ENCODE assay signal across 8 cellular contexts in the genomic region with DNA sequence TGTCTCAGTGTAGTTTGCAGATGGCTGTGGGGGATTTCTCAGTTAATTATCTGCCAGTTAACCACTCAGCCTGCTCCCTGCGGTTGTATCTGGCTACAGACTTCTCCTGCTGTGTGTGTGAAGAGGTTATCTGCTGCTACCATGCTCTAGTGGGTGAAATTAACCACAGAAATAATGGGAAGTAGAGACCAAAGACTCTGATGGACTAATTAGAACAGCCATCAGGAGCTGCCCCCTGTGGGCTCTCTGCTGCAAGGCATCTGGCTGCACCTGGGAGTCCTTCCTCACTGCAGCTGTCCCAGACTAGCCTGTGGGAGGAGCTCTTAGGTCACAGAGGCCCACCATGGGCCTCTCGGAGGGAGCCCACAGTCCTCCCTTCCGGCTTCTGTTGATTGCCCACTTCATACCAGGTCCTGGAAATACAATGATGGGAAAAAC.
DNase-seq lines count a peak whose midpoint lies in the region; ATAC-seq and TF ChIP-seq lines count a peak whose summit lies in the region.

No MANE protein-coding gene starts in this region.

- no peak overlapping the region for H3K23ac ChIP-seq in mesendoderm (ENCODE audit: low read length)

- no peak for ATAC-seq in natural killer cell

- intact Hi-C loops in natural killer cell (cut with micrococcal nuclease): no loop called here
- intact Hi-C loops in esophagus squamous epithelium (cut with DNase I): no loop called here

- H3K4me1 ChIP-seq in mesendoderm (ENCODE audit: control insufficient read depth, low read depth, low read length): peaks cover 4% of the 10 kb centered on the region
- H3K4me1 ChIP-seq in MM.1S (ENCODE audit: low read length): no peaks in the 10 kb centered on the region
- peaks cover 0 to 3% (median 0%) of the 10 kb centered on the region in 3 donors for H3K4me1 ChIP-seq in esophagus squamous epithelium

- no CpG with 5 or more reads among the region's 3 CpGs for WGBS in mesendoderm (ENCODE audit: extremely low coverage, insufficient coverage, low lambda C conversion rate)
- 83 to 85% methylated on average over 1 to 2 of the region's 3 CpGs for WGBS in esophagus squamous epithelium, 2 donors

- H4K20me1 ChIP-seq in SU-DHL-6 (ENCODE audit: low read depth, low read length) (no peaks in the 10 kb centered on the region), MM.1S (ENCODE audit: insufficient read depth, low read length) (no peaks in the 10 kb centered on the region)

- no peak overlapping the region for H3K27ac Mint-ChIP-seq in natural killer cell

- H3K4me1 Mint-ChIP-seq in natural killer cell: peaks cover 5 to 10% of the 10 kb centered on the region in 2 donors

- no peak for TF ChIP-seq POLR2A in esophagus squamous epithelium (IDR thresholded peaks at IDR 0.05)

- no peak overlapping the region for H3K56ac ChIP-seq in mesendoderm (ENCODE audit: low read length)

- no peak overlapping the region for H2AK5ac ChIP-seq in mesendoderm (ENCODE audit: low read length)

- H3K79me2 ChIP-seq in SU-DHL-6 (ENCODE audit: insufficient read depth, low read length) (no peaks in the 10 kb centered on the region), mesendoderm (ENCODE audit: control insufficient read depth, insufficient read depth, low read length) (no peaks in the 10 kb centered on the region), MM.1S (ENCODE audit: low read length) (no peaks in the 10 kb centered on the region)

- H3K4me3 Mint-ChIP-seq in natural killer cell: no peak overlapping the region

- H3K36me3 ChIP-seq in SU-DHL-6 (ENCODE audit: low read length): no peaks in the 10 kb centered on the region
- no peaks in the 10 kb centered on the region for H3K36me3 ChIP-seq in mesendoderm (ENCODE audit: control insufficient read depth, insufficient read depth, low read length)
- no peaks in the 10 kb centered on the region for H3K36me3 ChIP-seq in MM.1S (replicated peaks; ENCODE audit: insufficient read depth, low read length)
- no peaks in the 10 kb centered on the region for H3K36me3 ChIP-seq in esophagus squamous epithelium

- H3K18ac ChIP-seq in mesendoderm (ENCODE audit: low read length): no peak overlapping the region

- no peak overlapping the region for H4K8ac ChIP-seq in mesendoderm (ENCODE audit: low read depth, low read length)

- H3K36me3 Mint-ChIP-seq in natural killer cell: no peaks in the 10 kb centered on the region

- no peak overlapping the region for H2AFZ ChIP-seq in SU-DHL-6 (ENCODE audit: low read depth, low read length, severe bottlenecking)
- no peak overlapping the region for H2AFZ ChIP-seq in MM.1S (ENCODE audit: low read length)

- H3K4ac ChIP-seq in mesendoderm (ENCODE audit: low read depth, low read length): no peak overlapping the region

- H2BK120ac ChIP-seq in mesendoderm (ENCODE audit: low read depth, low read length): no peak overlapping the region

- no peak overlapping the region for H4K5ac ChIP-seq in mesendoderm (ENCODE audit: low read length)

- H3F3A ChIP-seq in SU-DHL-6 (ENCODE audit: insufficient read depth) (no peaks in the 10 kb centered on the region), MM.1S (ENCODE audit: insufficient read depth, low read length) (no peaks in the 10 kb centered on the region)

- peaks cover 7% of the 10 kb centered on the region for H3K79me1 ChIP-seq in mesendoderm (ENCODE audit: low read length)

- H3K4me3 ChIP-seq in SU-DHL-6 (ENCODE audit: insufficient read depth, low read length, poor library complexity, severe bottlenecking) (no peak overlapping the region), mesendoderm (ENCODE audit: low read length) (no peak overlapping the region), MM.1S (ENCODE audit: low read length) (no peak overlapping the region), esophagus squamous epithelium (no peak overlapping the region)

- H3K9me3 ChIP-seq in SU-DHL-6 (ENCODE audit: insufficient read depth, low read length) (no peaks in the 10 kb centered on the region), MM.1S (replicated peaks; ENCODE audit: insufficient read depth, low read length) (no peaks in the 10 kb centered on the region), esophagus squamous epithelium (no peaks in the 10 kb centered on the region)

- H3K27me3 ChIP-seq in SU-DHL-6 (ENCODE audit: low read length): no peaks in the 10 kb centered on the region
- H3K27me3 ChIP-seq in mesendoderm (ENCODE audit: insufficient read depth, low read length, poor library complexity): no peaks in the 10 kb centered on the region
- no peaks in the 10 kb centered on the region for H3K27me3 ChIP-seq in MM.1S (replicated peaks; ENCODE audit: insufficient read depth, low read length)
- no peaks in the 10 kb centered on the region for H3K27me3 ChIP-seq in esophagus squamous epithelium

- no peak overlapping the region for H2BK15ac ChIP-seq in mesendoderm (replicated peaks; ENCODE audit: low read depth)

- H2BK5ac ChIP-seq in mesendoderm (ENCODE audit: low read length): no peak overlapping the region

- H3K27ac ChIP-seq in SU-DHL-6 (ENCODE audit: low read depth, low read length) (no peak overlapping the region), mesendoderm (ENCODE audit: low read depth, low read length) (no peak overlapping the region), MM.1S (ENCODE audit: low read length) (no peak overlapping the region), esophagus squamous epithelium (no peak overlapping the region)

- H3K9me3 Mint-ChIP-seq in natural killer cell: peaks cover 0 to 8% of the 10 kb centered on the region in 2 donors

- H3K4me2 ChIP-seq in SU-DHL-6 (ENCODE audit: low read depth, low read length, poor library complexity, severe bottlenecking) (no peak overlapping the region), mesendoderm (ENCODE audit: low read length) (no peak overlapping the region), MM.1S (ENCODE audit: low read depth, low read length) (no peak overlapping the region)

- no peak overlapping the region for H3K9ac ChIP-seq in SU-DHL-6 (ENCODE audit: low read length)
- no peak overlapping the region for H3K9ac ChIP-seq in mesendoderm (ENCODE audit: low read length)
- no peak overlapping the region for H3K9ac ChIP-seq in MM.1S (ENCODE audit: low read length)

- DNase-seq in NCI-H524 (lab: John Stamatoyannopoulos, UW): peak; percentile 1 to 47
- DNase-seq in NCI-H524 treated with DMSO at 0.1 percent for 48 hours (lab: John Stamatoyannopoulos, UW): no peak
- peak in 63 of 76 experiments; percentile 2 to 91 (median 40) for DNase-seq in HUDEP-2 (lab: John Stamatoyannopoulos, UW; ENCODE audit: unreplicated experiment in 76 of 76)
- DNase-seq in mesendoderm: peak; percentile 98
- DNase-seq in MM.1S: no peak
- no peak for DNase-seq in natural killer cell
- DNase-seq in esophagus squamous epithelium (lab: John Stamatoyannopoulos, UW): no peak

- no peaks in the 10 kb centered on the region for H3K27me3 Mint-ChIP-seq in natural killer cell (ENCODE audit: low read depth in 2 of 2)

- TF ChIP-seq CTCF in SU-DHL-6 (IDR thresholded peaks at IDR 0.05; ENCODE audit: insufficient read depth, low read length, poor library complexity, severe bottlenecking) (peak; percentile 63), MM.1S (IDR thresholded peaks at IDR 0.05; ENCODE audit: low read length) (no peak), natural killer cell (IDR thresholded peaks at IDR 0.05) (no peak), esophagus squamous epithelium (IDR thresholded peaks at IDR 0.05) (peak in 1 of 6 experiments; percentile 16)

- H3K9me2 ChIP-seq in SU-DHL-6 (replicated peaks; ENCODE audit: insufficient read depth, low read length) (no peaks in the 10 kb centered on the region), MM.1S (replicated peaks; ENCODE audit: insufficient read depth, low read length) (no peaks in the 10 kb centered on the region)

Comparison
In these comparisons a context has a peak if more than half of its experiments do, and no peak if none do; other contexts are left out.
1. DNase-seq: peak in NCI-H524 (2 of 2), HUDEP-2 (63 of 76) and mesendoderm (single experiment); none in NCI-H524 treated with DMSO at 0.1 percent for 48 hours (single experiment), MM.1S (single experiment), natural killer cell (single experiment) and esophagus squamous epithelium (single experiment).